In the genomic region with DNA sequence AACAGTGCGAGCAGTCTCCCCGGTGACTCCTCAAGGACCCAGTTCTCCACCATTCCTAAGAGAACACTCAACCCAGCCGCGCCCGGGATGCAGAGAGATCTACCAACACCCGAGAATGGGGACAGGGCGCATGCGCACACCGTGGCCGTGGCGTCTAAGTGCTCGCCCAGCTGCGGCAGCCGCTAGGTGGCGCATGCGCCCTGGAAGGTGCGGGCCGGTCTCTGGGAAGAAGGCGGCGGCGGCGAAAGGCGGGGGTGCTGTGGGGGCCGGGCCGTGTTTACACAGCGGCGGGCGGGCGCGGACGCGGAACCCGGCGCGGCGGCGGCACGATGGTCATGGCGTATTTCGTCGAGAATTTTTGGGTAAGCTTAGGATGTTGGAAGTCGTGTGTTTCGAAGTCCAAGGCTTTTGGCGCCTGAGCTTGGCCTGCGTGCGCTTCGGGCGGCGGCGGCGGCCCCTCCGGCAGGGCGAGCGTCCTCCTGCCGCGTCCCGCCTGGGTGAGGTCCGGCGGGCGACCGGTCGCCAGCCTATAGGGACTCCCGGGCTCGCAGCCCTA, we compare ENCODE assay signal across 1 cellular context.
TF ChIP-seq lines count a peak whose summit lies in the region.

Gene FCHO2 (plus strand): TSS at position 274 of the 556 bp plus-strand sequence. CDS start 56 bp downstream, at position 330.

TF ChIP-seq in GM12878, 131 proteins besides CTCF, POLR2A, EP300 and RAD21 (continued from another document):
- TF ChIP-seq, protein P1, sequence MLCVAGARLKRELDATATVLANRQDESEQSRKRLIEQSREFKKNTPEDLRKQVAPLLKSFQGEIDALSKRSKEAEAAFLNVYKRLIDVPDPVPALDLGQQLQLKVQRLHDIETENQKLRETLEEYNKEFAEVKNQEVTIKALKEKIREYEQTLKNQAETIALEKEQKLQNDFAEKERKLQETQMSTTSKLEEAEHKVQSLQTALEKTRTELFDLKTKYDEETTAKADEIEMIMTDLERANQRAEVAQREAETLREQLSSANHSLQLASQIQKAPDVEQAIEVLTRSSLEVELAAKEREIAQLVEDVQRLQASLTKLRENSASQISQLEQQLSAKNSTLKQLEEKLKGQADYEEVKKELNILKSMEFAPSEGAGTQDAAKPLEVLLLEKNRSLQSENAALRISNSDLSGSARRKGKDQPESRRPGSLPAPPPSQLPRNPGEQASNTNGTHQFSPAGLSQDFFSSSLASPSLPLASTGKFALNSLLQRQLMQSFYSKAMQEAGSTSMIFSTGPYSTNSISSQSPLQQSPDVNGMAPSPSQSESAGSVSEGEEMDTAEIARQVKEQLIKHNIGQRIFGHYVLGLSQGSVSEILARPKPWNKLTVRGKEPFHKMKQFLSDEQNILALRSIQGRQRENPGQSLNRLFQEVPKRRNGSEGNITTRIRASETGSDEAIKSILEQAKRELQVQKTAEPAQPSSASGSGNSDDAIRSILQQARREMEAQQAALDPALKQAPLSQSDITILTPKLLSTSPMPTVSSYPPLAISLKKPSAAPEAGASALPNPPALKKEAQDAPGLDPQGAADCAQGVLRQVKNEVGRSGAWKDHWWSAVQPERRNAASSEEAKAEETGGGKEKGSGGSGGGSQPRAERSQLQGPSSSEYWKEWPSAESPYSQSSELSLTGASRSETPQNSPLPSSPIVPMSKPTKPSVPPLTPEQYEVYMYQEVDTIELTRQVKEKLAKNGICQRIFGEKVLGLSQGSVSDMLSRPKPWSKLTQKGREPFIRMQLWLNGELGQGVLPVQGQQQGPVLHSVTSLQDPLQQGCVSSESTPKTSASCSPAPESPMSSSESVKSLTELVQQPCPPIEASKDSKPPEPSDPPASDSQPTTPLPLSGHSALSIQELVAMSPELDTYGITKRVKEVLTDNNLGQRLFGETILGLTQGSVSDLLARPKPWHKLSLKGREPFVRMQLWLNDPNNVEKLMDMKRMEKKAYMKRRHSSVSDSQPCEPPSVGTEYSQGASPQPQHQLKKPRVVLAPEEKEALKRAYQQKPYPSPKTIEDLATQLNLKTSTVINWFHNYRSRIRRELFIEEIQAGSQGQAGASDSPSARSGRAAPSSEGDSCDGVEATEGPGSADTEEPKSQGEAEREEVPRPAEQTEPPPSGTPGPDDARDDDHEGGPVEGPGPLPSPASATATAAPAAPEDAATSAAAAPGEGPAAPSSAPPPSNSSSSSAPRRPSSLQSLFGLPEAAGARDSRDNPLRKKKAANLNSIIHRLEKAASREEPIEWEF (IDR thresholded peaks at IDR 0.05; ENCODE audit: insufficient replicate concordance, low read depth, low read length) = no peak
- no peak for TF ChIP-seq E2F4 (IDR thresholded peaks at IDR 0.05; ENCODE audit: low read depth, low read length)
